In the genomic region with DNA sequence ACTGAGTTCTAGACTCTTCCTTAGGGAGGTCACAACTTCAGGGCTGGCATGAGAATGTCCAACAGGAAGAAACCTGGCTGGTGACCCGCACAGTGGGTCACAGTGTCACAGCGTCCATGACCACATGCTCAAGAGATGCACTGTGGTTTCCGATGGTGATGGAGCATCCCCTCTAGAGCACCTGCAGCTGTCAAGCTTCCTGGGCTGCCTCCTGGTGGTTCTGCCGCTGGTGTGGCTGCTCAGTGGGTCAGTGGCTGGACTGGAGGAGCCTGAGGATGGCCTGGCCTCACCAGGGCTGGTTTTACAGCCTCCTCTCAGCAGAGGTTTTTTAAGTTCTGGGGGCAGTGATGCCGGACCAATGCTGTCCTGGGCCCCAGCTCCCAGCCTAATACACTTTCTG, we compare ENCODE assay signal across 17 cellular contexts.
"Had no signal": no experiment of that assay in that cellular context is flagged by ENCODE, and none has a peak within 500 bp of the region (broad histone marks: within the 10 kb centered on the region; RNA-seq: fewer than 3 reads in every experiment).

No MANE protein-coding gene starts in this region.

- H3K9me3 ChIP-seq: body of pancreas, right atrium auricular region had no signal

- H3K4me3 ChIP-seq: body of pancreas, right atrium auricular region had no signal

- DNase-seq: activated CD4-positive, alpha-beta T cell treated with anti-CD3 and anti-CD28 coated beads for 48 hours; activated CD8-positive, alpha-beta memory T cell treated with anti-CD3 and anti-CD28 coated beads, Interleukin-2, amount 50 U/mL, for 4 hours; activated CD8-positive, alpha-beta T cell treated with anti-CD3 and anti-CD28 coated beads, Interleukin-2, amount 10 ng/mL, durations not matched to agents 7 days and 5 days; activated gamma-delta T cell treated with Interleukin-2 at 50 U/mL for 16 hours; activated naive CD8-positive, alpha-beta T cell treated with anti-CD3 and anti-CD28 coated beads for 36 hours; activated T-cell treated with anti-CD3 and anti-CD28 coated beads, Interleukin-2, amount 50 U/mL, for 48 hours; body of pancreas; effector CD8-positive, alpha-beta T cell; foreskin melanocyte; kidney glomerular epithelial cell; left ventricle myocardium superior; natural killer cell; small intestine; stimulated activated CD4-positive, alpha-beta T cell treated with anti-CD3 and anti-CD28 coated beads, Interleukin-4, amount 100 ng/mL, for 24 hours; stimulated activated naive CD4-positive, alpha-beta T cell; T-helper 17 cell had no signal

- H3K27ac ChIP-seq: body of pancreas, right atrium auricular region had no signal

- H3K27me3 ChIP-seq: body of pancreas, right atrium auricular region had no signal

- H3K36me3 ChIP-seq: right atrium auricular region had no signal

- H3K4me1 ChIP-seq: body of pancreas, right atrium auricular region had no signal
